8 cellular contexts compared by ENCODE assay signal in genomic region chr13:43785681-43786471, GRCh38. TPM values are rescaled to one million over a fixed set of nuclear protein-coding genes. Genes with fewer than 3 reads are reported as not detected.
DNase-seq lines count a peak whose midpoint lies in the region; ATAC-seq and TF ChIP-seq lines count a peak whose summit lies in the region.

No MANE protein-coding gene starts in this region.

- intact Hi-C loops in stomach (cut with DNase I; ENCODE audit: low total_unique reads), result no loop called here

- 1 to 2% methylated on average over 55 to 75 of the region's 75 CpGs for WGBS in lung, 2 donors
- WGBS in stomach, 5 donors, result 1 to 2% (median 1%) methylated on average over 41 to 75 of the region's 75 CpGs

- H3K27ac ChIP-seq in WERI-Rb-1 (no peak overlapping the region), lung (ENCODE audit: low read depth in 1 of 2, low read length in 1 of 2) (peak overlapping the region; percentile 35 to 82), stomach (peak overlapping the region; percentile 41 to 83 (median 64))

- H3K9me3 ChIP-seq in WERI-Rb-1 (ENCODE audit: severe bottlenecking), result no peaks in the 10 kb centered on the region
- H3K9me3 ChIP-seq in lung (ENCODE audit: control insufficient read depth in 2 of 2, insufficient read depth in 1 of 2, low read length in 1 of 2), result no peaks in the 10 kb centered on the region
- H3K9me3 ChIP-seq in stomach, result no peaks in the 10 kb centered on the region

- H3K36me3 ChIP-seq in WERI-Rb-1, result no peaks in the 10 kb centered on the region
- no peaks in the 10 kb centered on the region for H3K36me3 ChIP-seq in lung (ENCODE audit: control insufficient read depth in 2 of 2, insufficient read depth in 2 of 2, low read length in 2 of 2)
- no peaks in the 10 kb centered on the region for H3K36me3 ChIP-seq in stomach

- peak overlapping the region; percentile 48 for H3K4me3 ChIP-seq in Jurkat, Clone E6-1 (ENCODE audit: low read length)
- H3K4me3 ChIP-seq in WERI-Rb-1 (ENCODE audit: low read depth, low read length) (peak overlapping the region; percentile 44), lung (peak overlapping the region; percentile 52), stomach (peak overlapping the region; percentile 51 to 78 (median 72))

- peaks cover 0 to 17% of the 10 kb centered on the region in 2 donors for H3K4me1 ChIP-seq in lung (ENCODE audit: control insufficient read depth in 2 of 2, insufficient read depth in 2 of 2, low read length in 2 of 2)
- peaks cover 7 to 34% (median 32%) of the 10 kb centered on the region in 4 donors for H3K4me1 ChIP-seq in stomach

- TF ChIP-seq CTCF in WERI-Rb-1 (IDR thresholded peaks at IDR 0.05; ENCODE audit: low read depth, low read length) (no peak), endothelial cell (IDR thresholded peaks at IDR 0.05; ENCODE audit: unreplicated experiment) (no peak), lung (IDR thresholded peaks at IDR 0.05; ENCODE audit: control extremely low read depth, extremely low read depth) (no peak), stomach (IDR thresholded peaks at IDR 0.05) (no peak)

- H3K27me3 ChIP-seq in WERI-Rb-1 (ENCODE audit: insufficient read depth, low read depth, severe bottlenecking) (no peaks in the 10 kb centered on the region), lung (ENCODE audit: control insufficient read depth, insufficient read depth) (no peaks in the 10 kb centered on the region), stomach (peaks cover 0 to 43% (median 14%) of the 10 kb centered on the region in 3 donors)

- peaks cover 12% of the 10 kb centered on the region for H3K4me1 Mint-ChIP-seq in endothelial cell (ENCODE audit: unreplicated experiment)

- peak; percentile 76 for DNase-seq in ELF-1 (ENCODE audit: low read depth, low spot score)
- DNase-seq in Jurkat, Clone E6-1 (ENCODE audit: low read depth, low spot score), result no peak
- peak; percentile 68 for DNase-seq in WERI-Rb-1
- peak; percentile 67 for DNase-seq in endothelial cell (ENCODE audit: low spot score)
- DNase-seq in lung (ENCODE audit: low spot score), result peak; percentile 66
- DNase-seq in stomach, result peak; percentile 70
- no peak for DNase-seq in NK-92 (lab: John Stamatoyannopoulos, UW; ENCODE audit: unreplicated experiment)

- no peaks in the 10 kb centered on the region for H3K9me3 Mint-ChIP-seq in endothelial cell (ENCODE audit: unreplicated experiment)

- H3K36me3 Mint-ChIP-seq in endothelial cell (ENCODE audit: low read depth, unreplicated experiment), result no peaks in the 10 kb centered on the region

- ATAC-seq in lung (ENCODE audit: insufficient read depth, low FRiP score) (peak; percentile 55), HG03039 (IDR thresholded peaks at IDR 0.05; ENCODE audit: unreplicated experiment) (no peak)

- peak overlapping the region; percentile 38 for H3K27ac Mint-ChIP-seq in endothelial cell (ENCODE audit: unreplicated experiment)

- no peak for TF ChIP-seq EP300 in stomach (IDR thresholded peaks at IDR 0.05)

- peaks cover 11% of the 10 kb centered on the region for H3K27me3 Mint-ChIP-seq in endothelial cell (ENCODE audit: unreplicated experiment)

- H3K4me3 Mint-ChIP-seq in endothelial cell (ENCODE audit: unreplicated experiment), result peak overlapping the region; percentile 91

- no peak for TF ChIP-seq POLR2A in stomach (IDR thresholded peaks at IDR 0.05)

RNA-seq across cellular contexts. Expression of gene ENOX1, which starts 0.9 kb away (rescaled TPM):
- not detected for polyA plus RNA-seq in Jurkat, Clone E6-1 (2012; ENCODE audit: insufficient read depth, insufficient read length)
- total RNA-seq in endothelial cell (ENCODE audit: unreplicated experiment), result 1.7 TPM
- total RNA-seq in lung, result 1 to 10 TPM; 1.5 to 7.7 TPM
- under 1 TPM; 0.33 to 0.70 TPM for polyA plus RNA-seq in lung
- total RNA-seq in stomach, result 1 to 10 TPM in 4 of 5 donors, not detected in 1; 1.3 to 6.2 (median 2.1) TPM
- polyA plus RNA-seq in stomach, result 1 to 10 TPM in 1 of 3 donors, under 1 TPM in 2; 0.46 to 1.4 (median 0.58) TPM

Comparison
In these comparisons a context has a peak if more than half of its experiments do, and no peak if none do; other contexts are left out.
1. DNase-seq: peak in ELF-1 (single experiment), WERI-Rb-1 (single experiment), endothelial cell (single experiment), lung (single experiment) and stomach (single experiment); none in Jurkat, Clone E6-1 (single experiment) and NK-92 (single experiment).
2. Peak in every context shown above with its lines, with median percentiles within 50 percentile points of each other: H3K4me3 ChIP-seq.